26 cellular contexts compared by ENCODE assay signal in genomic region chr16:14496786-14497185, GRCh38.
DNase-seq lines count a peak whose midpoint lies in the region; ATAC-seq, FAIRE-seq and TF ChIP-seq lines count a peak whose summit lies in the region.
"Had no signal": no experiment of that assay in that cellular context is flagged by ENCODE, and none has a peak within 500 bp of the region (broad histone marks: within the 10 kb centered on the region; RNA-seq: fewer than 3 reads in every experiment).

No MANE protein-coding gene starts in this region.

- no peak for FAIRE-seq in astrocyte (lab: Jason Lieb, UNC)
- FAIRE-seq: GM19239, TTC549 had no signal

- no peak overlapping the region for H2AFZ ChIP-seq in astrocyte (ENCODE audit: low read depth, low read length)

- no peaks in the 10 kb centered on the region for H3K27me3 ChIP-seq in heart right ventricle
- H3K27me3 ChIP-seq in right cardiac atrium (ENCODE audit: control insufficient read depth, insufficient read depth) = no peaks in the 10 kb centered on the region
- H3K27me3 ChIP-seq in astrocyte (ENCODE audit: insufficient read depth, low read length) = no peaks in the 10 kb centered on the region
- H3K27me3 ChIP-seq: BE2C, spleen, upper lobe of left lung had no signal

- TF ChIP-seq CTCF in heart right ventricle (IDR thresholded peaks at IDR 0.05) (no peak), astrocyte (IDR thresholded peaks at IDR 0.05; ENCODE audit: insufficient read depth, low read depth, low read length) (no peak)

- ATAC-seq in heart right ventricle (peak; percentile 50 to 81 (median 66)), right cardiac atrium (no peak)
- no peak for ATAC-seq in stimulated activated effector memory CD8-positive, alpha-beta T cell treated with anti-CD3 and anti-CD28 coated beads, Interleukin-12 subunit alpha, Interleukin-12 subunit beta, amount 100 ng/mL, for 72 hours
- ATAC-seq: T-cell had no signal

- H3K9ac ChIP-seq in astrocyte (ENCODE audit: low read length) = no peak overlapping the region

- intact Hi-C loops in heart right ventricle (cut with DNase I) = loop anchor here in 1 of 10 donors (10.0 kb wide), 2 partner anchors 58 to 192 kb away; no protein-coding TSS in a partner anchor
- intact Hi-C loops in right cardiac atrium (cut with DNase I) = no loop called here

- no peaks in the 10 kb centered on the region for H3K9me3 Mint-ChIP-seq in astrocyte (ENCODE audit: unreplicated experiment)
- no peaks in the 10 kb centered on the region for H3K9me3 Mint-ChIP-seq in stimulated activated effector memory CD8-positive, alpha-beta T cell treated with anti-CD3 and anti-CD28 coated beads, Interleukin-12 subunit alpha, Interleukin-12 subunit beta, amount 100 ng/mL, for 72 hours
- H3K9me3 Mint-ChIP-seq: activated CD4-positive, alpha-beta memory T cell treated with anti-CD3 and anti-CD28 coated beads, Interleukin-2, amount 10 ng/mL, durations not matched to agents 7 days and 5 days; activated naive CD4-positive, alpha-beta T cell treated with anti-CD3 and anti-CD28 coated beads, Interleukin-2, amount 50 U/mL, for 24 hours; activated T-helper 2 cell treated with anti-CD3 and anti-CD28 coated beads, Interferon-gamma antibody, Interleukin-2, Interleukin-4, amounts not matched to agents 10 μg/mL and 5 μg/mL and 100 μg/mL, durations not matched to agents 14 hours and 24 hours and 36 hours; T-cell had no signal

- H3K4me3 ChIP-seq in heart right ventricle (no peak overlapping the region), right cardiac atrium (ENCODE audit: low read length) (no peak overlapping the region), astrocyte (ENCODE audit: insufficient read depth, low read depth, low read length) (no peak overlapping the region)
- H3K4me3 ChIP-seq: HAP-1, spleen, upper lobe of left lung had no signal

- H3K4me1 ChIP-seq in heart right ventricle = peaks cover 0 to 58% (median 41%) of the 10 kb centered on the region in 9 donors
- H3K4me1 ChIP-seq in right cardiac atrium (ENCODE audit: control insufficient read depth, insufficient read depth, low read length) = peaks cover 3% of the 10 kb centered on the region
- H3K4me1 ChIP-seq in astrocyte (ENCODE audit: insufficient read depth, low read length) = peaks cover 26% of the 10 kb centered on the region

- peak in 1 of 2 donors; percentile 34 for DNase-seq in heart right ventricle
- DNase-seq in right cardiac atrium = no peak
- DNase-seq in astrocyte (ENCODE audit: low read depth) = no peak
- peak; percentile 54 for DNase-seq in myocyte (ENCODE audit: low read depth)
- DNase-seq in stimulated activated effector memory CD8-positive, alpha-beta T cell treated with anti-CD3 and anti-CD28 coated beads, Interleukin-12 subunit alpha, Interleukin-12 subunit beta, amount 100 ng/mL, for 72 hours (ENCODE audit: low spot score in 2 of 2) = no peak
- no peak for DNase-seq in NOMO-1 (lab: John Stamatoyannopoulos, UW; ENCODE audit: unreplicated experiment in 2 of 2)
- no peak for DNase-seq in T1000 (lab: John Stamatoyannopoulos, UW)
- DNase-seq in effector CD8-positive, alpha-beta T cell (lab: John Stamatoyannopoulos, UW) = no peak
- DNase-seq: activated CD4-positive, alpha-beta memory T cell treated with anti-CD3 and anti-CD28 coated beads, Interleukin-2, amount 10 ng/mL, durations not matched to agents 7 days and 5 days; activated CD4-positive, alpha-beta T cell treated with anti-CD3 and anti-CD28 coated beads for 1 hour; activated CD8-positive, alpha-beta memory T cell treated with anti-CD3 and anti-CD28 coated beads, Interleukin-2, amount 50 U/mL, for 48 hours; aorta; BE2C; central memory CD4-positive, alpha-beta T cell; dermis blood vessel endothelial cell; GDM1; NCI-H1105 treated with DMSO at 0.1 percent for 48 hours; NCI-H1930; spleen; T-cell; upper lobe of left lung had no signal

- H3K27ac ChIP-seq in heart right ventricle = peak overlapping the region; percentile 3 to 77 (median 42)
- no peak overlapping the region for H3K27ac ChIP-seq in right cardiac atrium (ENCODE audit: low read length)
- H3K27ac ChIP-seq in astrocyte (ENCODE audit: low read depth, low read length) = no peak overlapping the region
- H3K27ac ChIP-seq: upper lobe of left lung had no signal

- peak overlapping the region; percentile 1 for H3K4me3 Mint-ChIP-seq in astrocyte (ENCODE audit: unreplicated experiment)
- no peak overlapping the region for H3K4me3 Mint-ChIP-seq in stimulated activated effector memory CD8-positive, alpha-beta T cell treated with anti-CD3 and anti-CD28 coated beads, Interleukin-12 subunit alpha, Interleukin-12 subunit beta, amount 100 ng/mL, for 72 hours
- H3K4me3 Mint-ChIP-seq: activated CD4-positive, alpha-beta memory T cell treated with anti-CD3 and anti-CD28 coated beads, Interleukin-2, amount 10 ng/mL, durations not matched to agents 7 days and 5 days; activated naive CD4-positive, alpha-beta T cell treated with anti-CD3 and anti-CD28 coated beads, Interleukin-2, amount 50 U/mL, for 24 hours; T-cell had no signal

- H3K36me3 Mint-ChIP-seq in astrocyte (ENCODE audit: low read depth, unreplicated experiment) = peaks cover 10% of the 10 kb centered on the region
- peaks cover 11% of the 10 kb centered on the region for H3K36me3 Mint-ChIP-seq in stimulated activated effector memory CD8-positive, alpha-beta T cell treated with anti-CD3 and anti-CD28 coated beads, Interleukin-12 subunit alpha, Interleukin-12 subunit beta, amount 100 ng/mL, for 72 hours

- no peak overlapping the region for H3K4me2 ChIP-seq in astrocyte (ENCODE audit: low read length)

- peaks cover 69% of the 10 kb centered on the region for H3K4me1 Mint-ChIP-seq in astrocyte (ENCODE audit: low read depth, unreplicated experiment)
- peaks cover 62% of the 10 kb centered on the region for H3K4me1 Mint-ChIP-seq in stimulated activated effector memory CD8-positive, alpha-beta T cell treated with anti-CD3 and anti-CD28 coated beads, Interleukin-12 subunit alpha, Interleukin-12 subunit beta, amount 100 ng/mL, for 72 hours

- no peaks in the 10 kb centered on the region for H3K27me3 Mint-ChIP-seq in astrocyte (ENCODE audit: low read depth, unreplicated experiment)
- H3K27me3 Mint-ChIP-seq: activated CD4-positive, alpha-beta memory T cell treated with anti-CD3 and anti-CD28 coated beads, Interleukin-2, amount 10 ng/mL, durations not matched to agents 7 days and 5 days; activated naive CD4-positive, alpha-beta T cell treated with anti-CD3 and anti-CD28 coated beads, Interleukin-2, amount 50 U/mL, for 24 hours; T-cell had no signal

- H3K79me2 ChIP-seq in astrocyte (ENCODE audit: insufficient read depth, low read length) = no peaks in the 10 kb centered on the region

- H3K36me3 ChIP-seq in heart right ventricle (no peaks in the 10 kb centered on the region), astrocyte (ENCODE audit: insufficient read depth, low read length) (no peaks in the 10 kb centered on the region)
- H3K36me3 ChIP-seq: BE2C, HAP-1, upper lobe of left lung had no signal

- no peaks in the 10 kb centered on the region for H4K20me1 ChIP-seq in astrocyte (ENCODE audit: insufficient read depth, low read length)

- H3K27ac Mint-ChIP-seq in astrocyte (ENCODE audit: unreplicated experiment) = peak overlapping the region; percentile 27
- H3K27ac Mint-ChIP-seq in stimulated activated effector memory CD8-positive, alpha-beta T cell treated with anti-CD3 and anti-CD28 coated beads, Interleukin-12 subunit alpha, Interleukin-12 subunit beta, amount 100 ng/mL, for 72 hours = peak overlapping the region; percentile 2
- H3K27ac Mint-ChIP-seq: activated CD4-positive, alpha-beta memory T cell treated with anti-CD3 and anti-CD28 coated beads, Interleukin-2, amount 10 ng/mL, durations not matched to agents 7 days and 5 days; activated naive CD4-positive, alpha-beta T cell treated with anti-CD3 and anti-CD28 coated beads, Interleukin-2, amount 50 U/mL, for 24 hours; activated T-helper 2 cell treated with anti-CD3 and anti-CD28 coated beads, Interferon-gamma antibody, Interleukin-2, Interleukin-4, amounts not matched to agents 10 μg/mL and 5 μg/mL and 100 μg/mL, durations not matched to agents 14 hours and 24 hours and 36 hours; T-cell had no signal

- WGBS in heart right ventricle, 2 donors = 34 to 48% methylated on average over 7 of the region's 7 CpGs
- 45% methylated on average over 7 of the region's 7 CpGs for WGBS in right cardiac atrium

- H3K9me3 ChIP-seq in heart right ventricle (no peaks in the 10 kb centered on the region), right cardiac atrium (ENCODE audit: control insufficient read depth, low read length) (no peaks in the 10 kb centered on the region), astrocyte (ENCODE audit: insufficient read depth, low read depth, low read length) (no peaks in the 10 kb centered on the region)
- H3K9me3 ChIP-seq: BE2C, HAP-1, spleen, upper lobe of left lung had no signal

Comparison
In these comparisons a context has a peak if more than half of its experiments do, and no peak if none do; other contexts are left out.
1. ATAC-seq: peak in heart right ventricle (8 of 8); none in right cardiac atrium (0 of 2) and stimulated activated effector memory CD8-positive, alpha-beta T cell treated with anti-CD3 and anti-CD28 coated beads, Interleukin-12 subunit alpha, Interleukin-12 subunit beta, amount 100 ng/mL, for 72 hours (single experiment).
2. H3K27ac ChIP-seq: peak in heart right ventricle (10 of 10); none in right cardiac atrium (single experiment) and astrocyte (single experiment).